ENCODE assay signal across 34 cellular contexts in the genomic region with DNA sequence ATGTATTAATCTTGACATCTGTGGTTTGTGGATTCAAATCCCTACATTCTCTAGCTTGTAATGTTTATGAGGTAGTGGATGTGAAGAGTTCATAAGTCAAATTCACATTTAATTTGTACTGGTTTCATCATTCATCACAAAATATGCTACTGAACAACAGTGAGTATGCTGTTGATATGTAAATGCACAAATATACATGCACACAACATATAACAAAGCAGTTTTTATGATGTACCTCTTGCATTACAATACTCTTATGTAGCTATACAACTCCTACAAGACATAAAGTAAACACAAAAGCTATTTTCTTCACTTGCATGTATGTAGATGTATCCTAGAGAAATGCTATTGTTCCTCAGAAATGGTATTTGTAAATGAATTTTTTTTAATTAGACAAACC.
"Had no signal": no experiment of that assay in that cellular context is flagged by ENCODE, and none has a peak within 500 bp of the region (broad histone marks: within the 10 kb centered on the region; RNA-seq: fewer than 3 reads in every experiment).

No MANE protein-coding gene starts in this region.

- H3K36me3 ChIP-seq: MG63 had no signal

- H3K4me3 ChIP-seq: MG63 had no signal

- DNase-seq: Karpas-422, Kasumi-1, MG63, MM.1S, MV-4-11, NCI-H1048, NCI-H1092, NCI-H1092 treated with DMSO at 0.1 percent for 48 hours, NCI-H1105, NCI-H1105 treated with DMSO at 0.1 percent for 48 hours, NCI-H1417, NCI-H1417 treated with DMSO at 0.1 percent for 48 hours, NCI-H1436, NCI-H1436 treated with DMSO at 0.1 percent for 48 hours, NCI-H146, NCI-H1694, NCI-H1694 treated with DMSO at 0.1 percent for 48 hours, NCI-H187, NCI-H187 treated with DMSO at 0.1 percent for 48 hours, NCI-H1930, NCI-H2029, NCI-H2029 treated with DMSO at 0.1 percent for 48 hours, NCI-H2081, NCI-H2081 treated with DMSO at 0.1 percent for 48 hours, NCI-H2107, NCI-H2171, NCI-H2171 treated with DMSO at 0.1 percent for 48 hours, NCI-H2227 treated with DMSO at 0.1 percent for 48 hours, NCI-H226, NCI-H345, NCI-H446, NCI-H446 treated with DMSO at 0.1 percent for 48 hours, NCI-H510A, NCI-H510A treated with DMSO at 0.1 percent for 48 hours had no signal

- H3K27me3 ChIP-seq: MG63 had no signal
